9 cellular contexts compared by ENCODE assay signal in genomic region chr7:158809596-158809995, GRCh38. TPM values are rescaled to one million over a fixed set of nuclear protein-coding genes. Genes with fewer than 3 reads are reported as not detected.
A peak's percentile ranks its signal among the peaks of the same experiment; 100 is the strongest.
DNase-seq lines count a peak whose midpoint lies in the region; ATAC-seq, FAIRE-seq and TF ChIP-seq lines count a peak whose summit lies in the region.
"Had no signal": no experiment of that assay in that cellular context is flagged by ENCODE, and none has a peak within 500 bp of the region (broad histone marks: within the 10 kb centered on the region; RNA-seq: fewer than 3 reads in every experiment).

No MANE protein-coding gene starts in this region.

- H3K4me3 Mint-ChIP-seq in activated CD8-positive, alpha-beta T cell treated with anti-CD3 and anti-CD28 coated beads, Interleukin-2, amount 10 ng/mL, durations not matched to agents 7 days and 5 days: no peak overlapping the region

- no peak for TF ChIP-seq RAD21 in HepG2 (CRISPR knock-in tag; IDR thresholded peaks at IDR 0.05)

- 100% methylated on average over 1 of the region's 1 CpG for WGBS in HepG2 (ENCODE audit: low lambda C conversion rate)
- WGBS in right lobe of liver (ENCODE audit: insufficient coverage, low coverage, low lambda C conversion rate, missing lambda C conversion rate): 87% methylated on average over 1 of the region's 1 CpG

- H3K9me3 ChIP-seq in HepG2 (ENCODE audit: low read length): no peaks in the 10 kb centered on the region
- no peaks in the 10 kb centered on the region for H3K9me3 ChIP-seq in right lobe of liver
- no peaks in the 10 kb centered on the region for H3K9me3 ChIP-seq in upper lobe of right lung
- H3K9me3 ChIP-seq in MG63: no peaks in the 10 kb centered on the region

- no peaks in the 10 kb centered on the region for H3K27me3 ChIP-seq in HepG2 (ENCODE audit: control insufficient read depth in 1 of 2, insufficient read depth in 2 of 2, low read length in 2 of 2)
- no peaks in the 10 kb centered on the region for H3K27me3 ChIP-seq in right lobe of liver
- H3K27me3 ChIP-seq in upper lobe of right lung: no peaks in the 10 kb centered on the region
- no peaks in the 10 kb centered on the region for H3K27me3 ChIP-seq in MG63

- intact Hi-C loops in HepG2 (cut with micrococcal nuclease; ENCODE audit: unreplicated experiment) (no loop called here), right lobe of liver (cut with DNase I) (no loop called here), upper lobe of right lung (cut with DNase I) (no loop called here)

- H3K4me3 ChIP-seq in HepG2 (replicated peaks in 1 of 3; ENCODE audit: insufficient read depth in 1 of 3, low read depth in 2 of 3, low read length in 3 of 3) (no peak overlapping the region), right lobe of liver (no peak overlapping the region), upper lobe of right lung (no peak overlapping the region), MG63 (no peak overlapping the region)

- no peak for FAIRE-seq in HepG2 (lab: Jason Lieb, UNC)

- DNase-seq in HepG2 (ENCODE audit: low spot score): no peak
- DNase-seq in right lobe of liver: no peak
- DNase-seq in activated CD8-positive, alpha-beta T cell treated with anti-CD3 and anti-CD28 coated beads, Interleukin-2, amount 10 ng/mL, durations not matched to agents 7 days and 5 days: no peak
- no peak for DNase-seq in upper lobe of right lung
- DNase-seq in activated gamma-delta T cell treated with Interleukin-2 at 50 U/mL for 16 hours: no peak
- DNase-seq in substantia nigra (lab: John Stamatoyannopoulos, UW): no peak
- DNase-seq in MG63: no peak
- DNase-seq: NCI-H2171 had no signal

- H3K79me2 ChIP-seq in HepG2 (ENCODE audit: insufficient read depth, low read length): peaks cover 56% of the 10 kb centered on the region

- peaks cover 6% of the 10 kb centered on the region for H3K9me3 Mint-ChIP-seq in activated CD8-positive, alpha-beta T cell treated with anti-CD3 and anti-CD28 coated beads, Interleukin-2, amount 10 ng/mL, durations not matched to agents 7 days and 5 days (ENCODE audit: insufficient read depth)

- H3K27ac ChIP-seq in HepG2 (ENCODE audit: extremely low read length, insufficient read depth, low read length) (no peak overlapping the region), right lobe of liver (no peak overlapping the region), upper lobe of right lung (no peak overlapping the region), substantia nigra (ENCODE audit: low read depth, low read length, poor library complexity, severe bottlenecking) (no peak overlapping the region)

- no peaks in the 10 kb centered on the region for H3K27me3 Mint-ChIP-seq in activated CD8-positive, alpha-beta T cell treated with anti-CD3 and anti-CD28 coated beads, Interleukin-2, amount 10 ng/mL, durations not matched to agents 7 days and 5 days (ENCODE audit: low read depth)

- peaks cover 72% of the 10 kb centered on the region for H3K4me1 Mint-ChIP-seq in activated CD8-positive, alpha-beta T cell treated with anti-CD3 and anti-CD28 coated beads, Interleukin-2, amount 10 ng/mL, durations not matched to agents 7 days and 5 days (ENCODE audit: low read depth)

- no peak for TF ChIP-seq POLR2A in HepG2 (IDR thresholded peaks at IDR 0.05; ENCODE audit: insufficient read depth in 1 of 2, low read depth in 2 of 2, low read length in 2 of 2)
- no peak for TF ChIP-seq POLR2A in right lobe of liver (IDR thresholded peaks at IDR 0.05)

- CTCF ChIA-PET in HepG2 (lab: Yijun Ruan, JAX; ENCODE audit: low intra/inter-chr PET ratio, low total read pairs): no interaction called here
- CTCF ChIA-PET in activated CD8-positive, alpha-beta T cell treated with anti-CD3 and anti-CD28 coated beads, Interleukin-2, amount 10 ng/mL, durations not matched to agents 7 days and 5 days (lab: Charles Lee): interaction anchor here (0.8 to 4.0 kb wide), 4 partner anchors 15 to 21 kb away, joined by 3 to 14 read pairs (median 4); partner anchors contain the start of gene ESYT2

- BruUV-seq in HepG2 (replicated peaks; lab: Mats Ljungman, UMichigan): no TSS peak

- H3K36me3 Mint-ChIP-seq in activated CD8-positive, alpha-beta T cell treated with anti-CD3 and anti-CD28 coated beads, Interleukin-2, amount 10 ng/mL, durations not matched to agents 7 days and 5 days (ENCODE audit: low read depth): peaks cover 79% of the 10 kb centered on the region

- no peak overlapping the region for H2AFZ ChIP-seq in HepG2 (ENCODE audit: low read length)

- in situ Hi-C loops in HepG2 (cut with HindIII; ENCODE audit: extremely low pct_ligation_motif_present, low pct_unique_long_range_greater_than_20kb): no loop called here

- TF ChIP-seq CTCF in HepG2 (CRISPR knock-in tag; IDR thresholded peaks at IDR 0.05): no peak
- no peak for TF ChIP-seq CTCF in right lobe of liver (IDR thresholded peaks at IDR 0.05)
- TF ChIP-seq CTCF in upper lobe of right lung (IDR thresholded peaks at IDR 0.05): no peak

- peaks cover 17% of the 10 kb centered on the region for H3K4me1 ChIP-seq in HepG2 (ENCODE audit: insufficient read depth, low read length)
- no peaks in the 10 kb centered on the region for H3K4me1 ChIP-seq in right lobe of liver
- peaks cover 21% of the 10 kb centered on the region for H3K4me1 ChIP-seq in upper lobe of right lung

- peaks cover 1 to 21% of the 10 kb centered on the region in 2 experiments; a peak in 2 of 5 replicates for H3K36me3 ChIP-seq in HepG2 (replicated peaks in 1 of 2; ENCODE audit: control insufficient read depth in 1 of 2, insufficient read depth in 2 of 2, low read length in 2 of 2)
- no peaks in the 10 kb centered on the region for H3K36me3 ChIP-seq in right lobe of liver
- peaks cover 4% of the 10 kb centered on the region for H3K36me3 ChIP-seq in upper lobe of right lung
- no peaks in the 10 kb centered on the region for H3K36me3 ChIP-seq in MG63

- H4K20me1 ChIP-seq in HepG2 (ENCODE audit: insufficient read depth, low read length): peaks cover 3% of the 10 kb centered on the region; the same call in 1 of the 2 replicates

- H3K4me2 ChIP-seq in HepG2 (ENCODE audit: low read depth, low read length): no peak overlapping the region

- peak overlapping the region; percentile 65 for H3K27ac Mint-ChIP-seq in activated CD8-positive, alpha-beta T cell treated with anti-CD3 and anti-CD28 coated beads, Interleukin-2, amount 10 ng/mL, durations not matched to agents 7 days and 5 days

- no peak for TF ChIP-seq EP300 in HepG2 (IDR thresholded peaks at IDR 0.05; ENCODE audit: low read depth in 2 of 2, low read length in 2 of 2)
- TF ChIP-seq EP300 in HepG2 (CRISPR knock-in tag; IDR thresholded peaks at IDR 0.05; ENCODE audit: borderline replicate concordance): no peak

- H3K9ac ChIP-seq in HepG2 (ENCODE audit: insufficient read depth, low read depth, low read length): no peak overlapping the region

- POLR2A ChIA-PET in HepG2 (lab: Yijun Ruan, JAX): no interaction called here
- POLR2A ChIA-PET in activated CD8-positive, alpha-beta T cell treated with anti-CD3 and anti-CD28 coated beads, Interleukin-2, amount 10 ng/mL, durations not matched to agents 7 days and 5 days (lab: Charles Lee): interaction anchor here (0.8 kb wide), 1 partner anchor 15 kb away, joined by 4 read pairs; no protein-coding TSS in a partner anchor

- ATAC-seq in HepG2 (no peak), right lobe of liver (no peak), HG03064 (IDR thresholded peaks at IDR 0.05; ENCODE audit: low read depth, unreplicated experiment) (peak; percentile 90), upper lobe of right lung (peak; percentile 54)
- ATAC-seq in activated CD8-positive, alpha-beta T cell treated with anti-CD3 and anti-CD28 coated beads, Interleukin-2, amount 10 ng/mL, durations not matched to agents 7 days and 5 days: no peak

RNA-seq across cellular contexts. Expression of gene ESYT2, which starts 19.7 kb away (rescaled TPM):
- total RNA-seq in HepG2 (2016; rRNA removed; fragmentation: Illumina TruSeq; extraction: Trizol) (26.0 and 37.3 TPM in 2 replicates), right lobe of liver (10 to 100 TPM; 19.7 to 28.7 (median 24.2) TPM), upper lobe of right lung (63.1 TPM)
- 23.2 and 25.4 TPM in 2 replicates for total RNA-seq in HepG2 (2016; cell fraction: cytosol; rRNA removed; fragmentation: Illumina TruSeq; extraction: Trizol; ENCODE audit: low read depth)
- 23.4 and 37.6 TPM in 2 replicates for total RNA-seq in HepG2 (2016; cell fraction: insoluble cytoplasmic fraction; rRNA removed; fragmentation: Illumina TruSeq; extraction: Trizol)
- total RNA-seq in HepG2 (2016; cell fraction: membrane; rRNA removed; fragmentation: Illumina TruSeq; extraction: Trizol): 25.1 and 27.8 TPM in 2 replicates
- 30.5 and 36.8 TPM in 2 replicates for total RNA-seq in HepG2 (2016; cell fraction: nucleus; rRNA removed; fragmentation: Illumina TruSeq; extraction: Trizol)
- polyA plus RNA-seq in HepG2 (2011; rRNA removed): 28.5 and 29.6 TPM in 2 replicates
- polyA plus RNA-seq in HepG2 (2011; cell fraction: cytosol; rRNA removed): 21.0 and 24.9 TPM in 2 replicates
- 30.7 and 35.6 TPM in 2 replicates for polyA plus RNA-seq in HepG2 (2011; cell fraction: nucleus; rRNA removed)
- polyA plus RNA-seq in HepG2 (2012): 24.9 and 27.0 TPM in 2 replicates
- 6.2 and 6.5 TPM in 2 replicates for polyA plus RNA-seq in HepG2 (2016; cell fraction: cytosol; fragmentation: Illumina TruSeq; extraction: Trizol; ENCODE audit: low read depth)
- polyA plus RNA-seq in HepG2 (2016; cell fraction: insoluble cytoplasmic fraction; fragmentation: Illumina TruSeq; extraction: Trizol; ENCODE audit: low read depth): 18.2 and 18.4 TPM in 2 replicates
- polyA plus RNA-seq in HepG2 (2016; cell fraction: membrane; fragmentation: Illumina TruSeq; extraction: Trizol; ENCODE audit: low read depth): 12.5 and 13.5 TPM in 2 replicates
- 36.5 and 39.4 TPM in 2 replicates for polyA plus RNA-seq in HepG2 (2016; cell fraction: nucleus; fragmentation: Illumina TruSeq; extraction: Trizol; ENCODE audit: insufficient read depth, low read depth)
- polyA minus RNA-seq in HepG2 (2011; rRNA and poly(A)+ RNA removed; ENCODE audit: low replicate concordance): 37.9 and 66.1 TPM in 2 replicates
- polyA minus RNA-seq in HepG2 (2011; cell fraction: cytosol; rRNA and poly(A)+ RNA removed): 35.0 and 40.6 TPM in 2 replicates
- 30.6 and 37.2 TPM in 2 replicates for polyA minus RNA-seq in HepG2 (2011; cell fraction: nucleus; rRNA and poly(A)+ RNA removed)
- total RNA-seq in activated CD8-positive, alpha-beta T cell treated with anti-CD3 and anti-CD28 coated beads, Interleukin-2, amount 10 ng/mL, durations not matched to agents 7 days and 5 days: 10 to 100 TPM; 85.0 to 85.9 TPM
- 38.2 and 108 TPM in 2 replicates for total RNA-seq in MG63 (2014; rRNA removed; shearing (Covaris generic); ENCODE audit: low replicate concordance)

RNA-seq across cellular contexts. Expression of gene DYNC2I1, which starts 46.8 kb away (rescaled TPM):
- total RNA-seq in HepG2 (2016; rRNA removed; fragmentation: Illumina TruSeq; extraction: Trizol): 3.4 and 4.9 TPM in 2 replicates
- 11.3 and 18.9 TPM in 2 replicates for total RNA-seq in HepG2 (2016; cell fraction: cytosol; rRNA removed; fragmentation: Illumina TruSeq; extraction: Trizol; ENCODE audit: low read depth)
- 3.1 and 3.9 TPM in 2 replicates for total RNA-seq in HepG2 (2016; cell fraction: insoluble cytoplasmic fraction; rRNA removed; fragmentation: Illumina TruSeq; extraction: Trizol)
- total RNA-seq in HepG2 (2016; cell fraction: membrane; rRNA removed; fragmentation: Illumina TruSeq; extraction: Trizol): 4.8 and 9.2 TPM in 2 replicates
- total RNA-seq in HepG2 (2016; cell fraction: nucleus; rRNA removed; fragmentation: Illumina TruSeq; extraction: Trizol): 3.6 and 5.0 TPM in 2 replicates
- 8.6 and 9.1 TPM in 2 replicates for polyA plus RNA-seq in HepG2 (2011; rRNA removed)
- 5.3 and 9.7 TPM in 2 replicates for polyA plus RNA-seq in HepG2 (2011; cell fraction: cytosol; rRNA removed)
- polyA plus RNA-seq in HepG2 (2011; cell fraction: nucleus; rRNA removed): 24.5 and 26.0 TPM in 2 replicates
- 4.3 and 5.5 TPM in 2 replicates for polyA plus RNA-seq in HepG2 (2012)
- polyA plus RNA-seq in HepG2 (2016; cell fraction: cytosol; fragmentation: Illumina TruSeq; extraction: Trizol; ENCODE audit: low read depth): 0.75 and 0.90 TPM in 2 replicates
- polyA plus RNA-seq in HepG2 (2016; cell fraction: insoluble cytoplasmic fraction; fragmentation: Illumina TruSeq; extraction: Trizol; ENCODE audit: low read depth): 3.5 and 4.2 TPM in 2 replicates
- polyA plus RNA-seq in HepG2 (2016; cell fraction: membrane; fragmentation: Illumina TruSeq; extraction: Trizol; ENCODE audit: low read depth): 0.78 and 0.89 TPM in 2 replicates
- polyA plus RNA-seq in HepG2 (2016; cell fraction: nucleus; fragmentation: Illumina TruSeq; extraction: Trizol; ENCODE audit: insufficient read depth, low read depth): 9.9 and 10.3 TPM in 2 replicates
- 3.9 and 5.9 TPM in 2 replicates for polyA minus RNA-seq in HepG2 (2011; rRNA and poly(A)+ RNA removed; ENCODE audit: low replicate concordance)
- polyA minus RNA-seq in HepG2 (2011; cell fraction: cytosol; rRNA and poly(A)+ RNA removed): 1.9 and 2.6 TPM in 2 replicates
- 8.8 and 11.6 TPM in 2 replicates for polyA minus RNA-seq in HepG2 (2011; cell fraction: nucleus; rRNA and poly(A)+ RNA removed)
- 1 to 10 TPM; 3.5 to 6.6 (median 4.6) TPM for total RNA-seq in right lobe of liver
- 10 to 100 TPM; 17.4 to 18.9 TPM for total RNA-seq in activated CD8-positive, alpha-beta T cell treated with anti-CD3 and anti-CD28 coated beads, Interleukin-2, amount 10 ng/mL, durations not matched to agents 7 days and 5 days
- 17.9 TPM for total RNA-seq in upper lobe of right lung
- 1.9 and 2.0 TPM in 2 replicates for total RNA-seq in MG63 (2014; rRNA removed; shearing (Covaris generic); ENCODE audit: low replicate concordance)

Comparison
In these comparisons a context has a peak if more than half of its experiments do, and no peak if none do; other contexts are left out.
1. ATAC-seq: peak in HG03064 (single experiment) and upper lobe of right lung (single experiment); none in HepG2 (single experiment), right lobe of liver (0 of 4) and activated CD8-positive, alpha-beta T cell treated with anti-CD3 and anti-CD28 coated beads, Interleukin-2, amount 10 ng/mL, durations not matched to agents 7 days and 5 days (single experiment).